ENCODE assay signal across 1 cellular context in genomic region chr6:49468042-49468441, GRCh38.
TF ChIP-seq lines count a peak whose summit lies in the region.

No MANE protein-coding gene starts in this region.

TF ChIP-seq in GM12878, 131 proteins besides CTCF, POLR2A, EP300 and RAD21:
- TF ChIP-seq ZBTB40 (IDR thresholded peaks at IDR 0.05; ENCODE audit: borderline replicate concordance), result no peak
- TF ChIP-seq SPI1 (IDR thresholded peaks at IDR 0.05; ENCODE audit: borderline replicate concordance, insufficient read depth, low read depth, low read length), result peak; percentile 85
TF ChIP-seq in GM12878: peak in this region for 1.
